Comparison of ENCODE assay signal across 1 cellular context in the genomic region with DNA sequence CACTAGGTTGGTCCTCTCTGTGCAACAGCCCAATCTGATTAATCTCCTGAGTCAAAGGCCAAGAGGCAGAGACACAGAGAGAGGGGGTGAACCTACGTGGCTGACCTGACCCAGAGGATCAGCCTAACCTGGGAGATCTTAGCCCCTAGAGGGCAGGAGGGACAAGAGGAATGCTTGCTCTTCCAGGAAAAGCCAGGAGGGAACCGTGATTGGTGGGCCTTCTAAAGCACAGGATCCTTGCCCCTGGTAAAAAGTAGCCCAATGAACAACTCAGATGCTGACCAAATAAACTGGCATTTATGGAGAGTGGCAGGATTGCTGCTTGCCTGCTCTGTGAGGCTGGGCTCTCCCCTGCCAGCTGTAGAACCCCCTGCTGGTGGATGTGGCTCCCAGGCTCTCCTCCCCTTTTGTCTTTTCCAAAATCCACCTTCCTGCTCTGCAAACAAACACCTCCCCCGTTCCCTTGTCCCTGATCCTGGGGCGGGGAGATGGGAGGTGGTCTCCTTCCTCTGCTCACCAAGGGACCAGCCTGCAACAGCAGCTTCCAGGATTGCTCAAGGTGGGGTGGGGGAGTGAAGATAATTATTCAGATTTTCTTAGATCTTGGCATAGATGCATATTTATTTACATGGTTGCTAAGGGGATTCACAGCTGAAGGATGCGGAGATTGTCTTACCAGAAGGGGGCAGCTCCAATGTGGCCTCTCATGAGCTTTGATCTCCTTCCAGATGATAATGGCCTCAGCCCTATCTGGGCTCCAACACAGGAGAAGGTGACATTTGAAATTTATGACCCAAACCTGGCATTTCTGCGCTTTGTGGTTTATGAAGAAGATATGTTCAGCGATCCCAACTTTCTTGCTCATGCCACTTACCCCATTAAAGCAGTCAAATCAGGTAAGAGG.
TF ChIP-seq lines count a peak whose summit lies in the region.

No MANE protein-coding gene starts in this region.

TF ChIP-seq in HEK293T, 16 proteins besides CTCF, POLR2A, EP300 and RAD21 (continued from another document):
- no peak for TF ChIP-seq L3MBTL2 (conservative IDR thresholded peaks at IDR 0.05)
